Comparison of ENCODE assay signal across 8 cellular contexts in the genomic region with DNA sequence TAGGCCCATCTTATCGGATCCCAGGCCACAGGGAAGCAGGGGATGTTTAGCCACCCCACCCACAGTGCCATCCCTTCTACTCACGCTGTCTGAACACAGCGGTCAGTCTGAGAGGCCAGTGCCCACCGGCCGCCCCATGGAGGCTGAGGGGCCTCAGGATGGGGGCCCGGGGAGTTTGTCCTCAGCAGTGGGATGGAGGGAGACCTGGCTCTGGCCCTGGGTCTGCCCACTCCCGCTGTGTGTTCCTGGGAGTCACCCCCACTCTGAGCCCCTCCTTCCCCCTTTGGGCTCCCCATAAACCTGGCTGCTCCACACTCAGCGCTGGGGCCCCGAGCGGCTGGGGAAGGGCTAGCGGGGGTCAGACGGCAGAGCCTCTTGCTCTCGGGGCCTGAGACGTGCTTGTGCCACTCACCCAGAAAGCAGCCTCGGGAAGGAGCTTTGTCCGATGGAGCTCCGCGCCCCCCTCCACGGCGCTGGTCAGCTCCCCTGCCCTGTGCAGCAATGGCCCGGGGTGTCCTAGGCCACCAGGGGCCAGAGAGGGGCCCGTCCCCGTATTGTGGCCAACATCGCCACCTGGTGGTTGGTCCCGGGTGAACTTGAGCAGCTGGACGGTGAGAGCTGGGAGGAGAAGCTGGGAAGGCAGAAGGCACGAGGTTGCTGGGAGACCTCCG.
A peak's percentile ranks its signal among the peaks of the same experiment; 100 is the strongest.
DNase-seq lines count a peak whose midpoint lies in the region; ATAC-seq and TF ChIP-seq lines count a peak whose summit lies in the region.

No MANE protein-coding gene starts in this region.

- TF ChIP-seq CTCF in RWPE1 (conservative IDR thresholded peaks at IDR 0.05; ENCODE audit: low read depth) (peak; percentile 93), brain microvascular endothelial cell (IDR thresholded peaks at IDR 0.05; ENCODE audit: low read depth, low read length, missing control alignments) (peak; percentile 92)

- CTCF ChIA-PET in RWPE1 (lab: Yijun Ruan, JAX), result interaction anchor here (0.5 to 4.2 kb wide), 39 partner anchors 9 to 710 kb away, joined by 3 to 28 read pairs (median 4); no protein-coding TSS in a partner anchor

- H3K27me3 ChIP-seq in brain microvascular endothelial cell (replicated peaks), result peaks cover 54% of the 10 kb centered on the region

- in situ Hi-C loops in brain microvascular endothelial cell (cut with HindIII; ENCODE audit: low pct_ligation_motif_present, low sequenced_read_pairs), result no loop called here

- H3K27ac ChIP-seq in RWPE1 (no peak overlapping the region), brain microvascular endothelial cell (no peak overlapping the region)

- POLR2A ChIA-PET in RWPE1 (lab: Yijun Ruan, JAX; ENCODE audit: low non-redundant PET), result no interaction called here

- H3K4me3 ChIP-seq in brain microvascular endothelial cell (ENCODE audit: low read depth, low read length), result no peak overlapping the region

- DNase-seq in DMS79 treated with DMSO at 0.1 percent for 48 hours (lab: John Stamatoyannopoulos, UW), result peak; percentile 73
- peak; percentile 97 for DNase-seq in HuH-7.5 (ENCODE audit: low spot score)
- DNase-seq in RWPE1 (ENCODE audit: low spot score), result peak; percentile 98
- DNase-seq in brain microvascular endothelial cell, result peak; percentile 54
- peak; percentile 97 for DNase-seq in iPS-NIHi7 (ENCODE audit: extremely low spot score)
- DNase-seq in stimulated activated CD4-positive, alpha-beta T cell treated with anti-CD3 and anti-CD28 coated beads, Interleukin-4, amount 100 ng/mL, for 1 hour, result peak; percentile 22

- H3K36me3 ChIP-seq in brain microvascular endothelial cell (replicated peaks), result no peaks in the 10 kb centered on the region

- ATAC-seq in GM18520 (IDR thresholded peaks at IDR 0.05; ENCODE audit: unreplicated experiment), result no peak
- ATAC-seq in HG03025 (IDR thresholded peaks at IDR 0.05; ENCODE audit: low FRiP score, unreplicated experiment), result no peak

Comparison
In these comparisons a context has a peak if more than half of its experiments do, and no peak if none do; other contexts are left out.
1. DNase-seq: peak in every context shown above with its lines; median percentile 98 in RWPE1; 97 in HuH-7.5; 97 in iPS-NIHi7; 73 in DMS79 treated with DMSO at 0.1 percent for 48 hours; 54 in brain microvascular endothelial cell; 22 in stimulated activated CD4-positive, alpha-beta T cell treated with anti-CD3 and anti-CD28 coated beads, Interleukin-4, amount 100 ng/mL, for 1 hour.